ENCODE assay signal across 21 cellular contexts in genomic region chr22:49239264-49240015, GRCh38.
DNase-seq lines count a peak whose midpoint lies in the region; ATAC-seq, FAIRE-seq and TF ChIP-seq lines count a peak whose summit lies in the region.
"Had no signal": no experiment of that assay in that cellular context is flagged by ENCODE, and none has a peak within 500 bp of the region (broad histone marks: within the 10 kb centered on the region; RNA-seq: fewer than 3 reads in every experiment).

No MANE protein-coding gene starts in this region.

- CTCF ChIA-PET in activated CD4-positive, alpha-beta memory T cell treated with anti-CD3 and anti-CD28 coated beads, Interleukin-2, amount 10 ng/mL, durations not matched to agents 7 days and 5 days (lab: Charles Lee) = no interaction called here
- CTCF ChIA-PET in activated CD4-positive, alpha-beta memory T cell treated with anti-CD3 and anti-CD28 coated beads for 36 hours (lab: Charles Lee) = no interaction called here
- CTCF ChIA-PET in PC-3 (lab: Charles Lee) = no interaction called here
- CTCF ChIA-PET in activated CD8-positive, alpha-beta T cell treated with anti-CD3 and anti-CD28 coated beads for 36 hours (lab: Charles Lee) = no interaction called here

- intact Hi-C loops in activated CD4-positive, alpha-beta memory T cell treated with anti-CD3 and anti-CD28 coated beads for 36 hours (cut with micrococcal nuclease) = no loop called here
- intact Hi-C loops in kidney (cut with DNase I) (no loop called here), PC-3 (cut with micrococcal nuclease) (no loop called here)
- intact Hi-C loops in activated CD8-positive, alpha-beta T cell treated with anti-CD3 and anti-CD28 coated beads for 36 hours (cut with micrococcal nuclease) = no loop called here

- H3K79me2 ChIP-seq in PC-3 (ENCODE audit: low read length) = no peaks in the 10 kb centered on the region

- TF ChIP-seq CTCF in kidney (IDR thresholded peaks at IDR 0.05; ENCODE audit: borderline replicate concordance, extremely low read depth, insufficient read depth) = no peak
- no peak for TF ChIP-seq CTCF in osteocyte (IDR thresholded peaks at IDR 0.05)
- TF ChIP-seq CTCF in PC-3 (conservative IDR thresholded peaks at IDR 0.05; ENCODE audit: low read depth, low read length) = no peak
- TF ChIP-seq CTCF in activated CD8-positive, alpha-beta T cell treated with anti-CD3 and anti-CD28 coated beads for 36 hours (IDR thresholded peaks at IDR 0.05) = no peak

- no peaks in the 10 kb centered on the region for H3K27me3 ChIP-seq in PC-3 (ENCODE audit: low read length)

- no peak overlapping the region for H3K27ac Mint-ChIP-seq in activated CD4-positive, alpha-beta memory T cell treated with anti-CD3 and anti-CD28 coated beads, Interleukin-2, amount 10 ng/mL, durations not matched to agents 7 days and 5 days
- H3K27ac Mint-ChIP-seq in activated CD4-positive, alpha-beta memory T cell treated with anti-CD3 and anti-CD28 coated beads for 36 hours = no peak overlapping the region
- H3K27ac Mint-ChIP-seq in osteocyte (ENCODE audit: unreplicated experiment) = no peak overlapping the region
- no peak overlapping the region for H3K27ac Mint-ChIP-seq in activated CD8-positive, alpha-beta T cell treated with anti-CD3 and anti-CD28 coated beads for 36 hours
- H3K27ac Mint-ChIP-seq: CD14-positive monocyte had no signal

- H3K4me1 Mint-ChIP-seq in activated CD4-positive, alpha-beta memory T cell treated with anti-CD3 and anti-CD28 coated beads, Interleukin-2, amount 10 ng/mL, durations not matched to agents 7 days and 5 days = no peaks in the 10 kb centered on the region
- no peaks in the 10 kb centered on the region for H3K4me1 Mint-ChIP-seq in activated CD4-positive, alpha-beta memory T cell treated with anti-CD3 and anti-CD28 coated beads for 36 hours (ENCODE audit: low read depth)
- H3K4me1 Mint-ChIP-seq in osteocyte (ENCODE audit: unreplicated experiment) = no peaks in the 10 kb centered on the region
- no peaks in the 10 kb centered on the region for H3K4me1 Mint-ChIP-seq in activated CD8-positive, alpha-beta T cell treated with anti-CD3 and anti-CD28 coated beads for 36 hours (ENCODE audit: low read depth)
- H3K4me1 Mint-ChIP-seq: CD14-positive monocyte had no signal

- POLR2A ChIA-PET in activated CD4-positive, alpha-beta memory T cell treated with anti-CD3 and anti-CD28 coated beads, Interleukin-2, amount 10 ng/mL, durations not matched to agents 7 days and 5 days (lab: Charles Lee) = no interaction called here
- POLR2A ChIA-PET in activated CD4-positive, alpha-beta memory T cell treated with anti-CD3 and anti-CD28 coated beads for 36 hours (lab: Charles Lee) = no interaction called here
- POLR2A ChIA-PET in PC-3 (lab: Charles Lee; ENCODE audit: unreplicated experiment) = no interaction called here
- POLR2A ChIA-PET in activated CD8-positive, alpha-beta T cell treated with anti-CD3 and anti-CD28 coated beads for 36 hours (lab: Charles Lee) = no interaction called here

- no peaks in the 10 kb centered on the region for H3K36me3 Mint-ChIP-seq in activated CD4-positive, alpha-beta memory T cell treated with anti-CD3 and anti-CD28 coated beads, Interleukin-2, amount 10 ng/mL, durations not matched to agents 7 days and 5 days (ENCODE audit: low read depth)
- no peaks in the 10 kb centered on the region for H3K36me3 Mint-ChIP-seq in activated CD4-positive, alpha-beta memory T cell treated with anti-CD3 and anti-CD28 coated beads for 36 hours
- no peaks in the 10 kb centered on the region for H3K36me3 Mint-ChIP-seq in osteocyte (ENCODE audit: unreplicated experiment)
- H3K36me3 Mint-ChIP-seq in activated CD8-positive, alpha-beta T cell treated with anti-CD3 and anti-CD28 coated beads for 36 hours (ENCODE audit: low read depth) = no peaks in the 10 kb centered on the region
- H3K36me3 Mint-ChIP-seq: CD14-positive monocyte had no signal

- no peak overlapping the region for H3K4me3 Mint-ChIP-seq in activated CD4-positive, alpha-beta memory T cell treated with anti-CD3 and anti-CD28 coated beads, Interleukin-2, amount 10 ng/mL, durations not matched to agents 7 days and 5 days
- H3K4me3 Mint-ChIP-seq in activated CD4-positive, alpha-beta memory T cell treated with anti-CD3 and anti-CD28 coated beads for 36 hours = no peak overlapping the region
- H3K4me3 Mint-ChIP-seq in osteocyte (ENCODE audit: unreplicated experiment) = no peak overlapping the region
- H3K4me3 Mint-ChIP-seq in activated CD8-positive, alpha-beta T cell treated with anti-CD3 and anti-CD28 coated beads for 36 hours = no peak overlapping the region
- H3K4me3 Mint-ChIP-seq: CD14-positive monocyte had no signal

- no peak overlapping the region for H2AFZ ChIP-seq in PC-3 (ENCODE audit: low read length)

- H3F3A ChIP-seq in PC-3 (ENCODE audit: low read length, unreplicated experiment) = no peaks in the 10 kb centered on the region

- H3K27me3 Mint-ChIP-seq in activated CD4-positive, alpha-beta memory T cell treated with anti-CD3 and anti-CD28 coated beads, Interleukin-2, amount 10 ng/mL, durations not matched to agents 7 days and 5 days = no peaks in the 10 kb centered on the region
- peaks cover 10% of the 10 kb centered on the region for H3K27me3 Mint-ChIP-seq in activated CD4-positive, alpha-beta memory T cell treated with anti-CD3 and anti-CD28 coated beads for 36 hours
- H3K27me3 Mint-ChIP-seq in osteocyte (ENCODE audit: unreplicated experiment) = no peaks in the 10 kb centered on the region
- no peaks in the 10 kb centered on the region for H3K27me3 Mint-ChIP-seq in activated CD8-positive, alpha-beta T cell treated with anti-CD3 and anti-CD28 coated beads for 36 hours

- H3K36me3 ChIP-seq in kidney (ENCODE audit: control insufficient read depth in 1 of 2, insufficient read depth in 2 of 2, low read length in 2 of 2) (no peaks in the 10 kb centered on the region), PC-3 (ENCODE audit: low read depth, low read length) (no peaks in the 10 kb centered on the region)

- peak; percentile 11 for DNase-seq in activated CD4-positive, alpha-beta memory T cell treated with anti-CD3 and anti-CD28 coated beads, Interleukin-2, amount 10 ng/mL, durations not matched to agents 7 days and 5 days
- DNase-seq in activated CD4-positive, alpha-beta memory T cell treated with anti-CD3 and anti-CD28 coated beads for 36 hours = no peak
- DNase-seq in Daoy (ENCODE audit: low read depth) (peak; percentile 56), kidney (peak; percentile 67), osteocyte (ENCODE audit: extremely low spot score, unreplicated experiment) (peak; percentile 77), PC-3 (no peak)
- no peak for DNase-seq in activated CD8-positive, alpha-beta T cell treated with anti-CD3 and anti-CD28 coated beads for 36 hours
- DNase-seq: 8988T; DMS 273 treated with DMSO at 0.1 percent for 48 hours; DND-41; HCEC 1CT; Kasumi-1; NCI-H1105 treated with DMSO at 0.1 percent for 48 hours; NCI-H1694; NCI-H748 treated with DMSO at 0.1 percent for 48 hours; NK-92 treated with Interleukin-12 subunit alpha and Interleukin-12 subunit beta, amount 100 ng/mL, for 24 hours; SHP77 had no signal

- no peaks in the 10 kb centered on the region for H3K9me3 Mint-ChIP-seq in activated CD4-positive, alpha-beta memory T cell treated with anti-CD3 and anti-CD28 coated beads, Interleukin-2, amount 10 ng/mL, durations not matched to agents 7 days and 5 days
- no peaks in the 10 kb centered on the region for H3K9me3 Mint-ChIP-seq in activated CD4-positive, alpha-beta memory T cell treated with anti-CD3 and anti-CD28 coated beads for 36 hours
- H3K9me3 Mint-ChIP-seq in osteocyte (ENCODE audit: unreplicated experiment) = peaks cover 3% of the 10 kb centered on the region
- H3K9me3 Mint-ChIP-seq in activated CD8-positive, alpha-beta T cell treated with anti-CD3 and anti-CD28 coated beads for 36 hours = no peaks in the 10 kb centered on the region

- H3K4me3 ChIP-seq in kidney (ENCODE audit: low read length in 2 of 2) = no peak overlapping the region
- no peak overlapping the region for H3K4me3 ChIP-seq in PC-3 (ENCODE audit: low read length)

- no peak for FAIRE-seq in kidney (lab: Jason Lieb, UNC)
- FAIRE-seq: G401.6, RCC 7860 had no signal

- ATAC-seq in HG03039 (IDR thresholded peaks at IDR 0.05; ENCODE audit: unreplicated experiment) (no peak), PC-3 (no peak)
- ATAC-seq in activated CD8-positive, alpha-beta T cell treated with anti-CD3 and anti-CD28 coated beads for 36 hours = no peak

- no peaks in the 10 kb centered on the region for H4K20me1 ChIP-seq in PC-3 (ENCODE audit: low read length)

- H3K4me1 ChIP-seq in kidney (ENCODE audit: control insufficient read depth in 1 of 2, insufficient read depth in 1 of 2, low read depth in 1 of 2, low read length in 2 of 2) (no peaks in the 10 kb centered on the region), PC-3 (ENCODE audit: insufficient read depth, low read length) (no peaks in the 10 kb centered on the region)

- no peaks in the 10 kb centered on the region for H3K9me2 ChIP-seq in PC-3 (replicated peaks; ENCODE audit: low read length)

- BruUV-seq in PC-3 (replicated peaks; lab: Mats Ljungman, UMichigan) = no TSS peak

- no peak overlapping the region for H3K27ac ChIP-seq in kidney (ENCODE audit: low read depth in 2 of 2, low read length in 2 of 2)
- no peak overlapping the region for H3K27ac ChIP-seq in PC-3 (ENCODE audit: low read length)

- H3K9me3 ChIP-seq in kidney (ENCODE audit: control insufficient read depth in 1 of 2, low read length in 2 of 2) = no peaks in the 10 kb centered on the region
- no peaks in the 10 kb centered on the region for H3K9me3 ChIP-seq in PC-3 (ENCODE audit: low read length)

- H3K9ac ChIP-seq in kidney (ENCODE audit: low read length in 2 of 2) = no peak overlapping the region
- H3K9ac ChIP-seq in PC-3 (ENCODE audit: low read length) = no peak overlapping the region

- no peak overlapping the region for H3K4me2 ChIP-seq in PC-3 (ENCODE audit: low read length)

Comparison
In these comparisons a context has a peak if more than half of its experiments do, and no peak if none do; other contexts are left out.
1. DNase-seq: peak in activated CD4-positive, alpha-beta memory T cell treated with anti-CD3 and anti-CD28 coated beads, Interleukin-2, amount 10 ng/mL, durations not matched to agents 7 days and 5 days (single experiment), Daoy (single experiment), kidney (single experiment) and osteocyte (single experiment); none in activated CD4-positive, alpha-beta memory T cell treated with anti-CD3 and anti-CD28 coated beads for 36 hours (single experiment), PC-3 (single experiment) and activated CD8-positive, alpha-beta T cell treated with anti-CD3 and anti-CD28 coated beads for 36 hours (single experiment).